Comparison of ENCODE assay signal across 10 cellular contexts in genomic region chr10:1074748-1075358, GRCh38. TPM values are rescaled to one million over a fixed set of nuclear protein-coding genes. Genes with fewer than 3 reads are reported as not detected.
A peak's percentile ranks its signal among the peaks of the same experiment; 100 is the strongest.
DNase-seq lines count a peak whose midpoint lies in the region; ATAC-seq, FAIRE-seq and TF ChIP-seq lines count a peak whose summit lies in the region.
"Had no signal": no experiment of that assay in that cellular context is flagged by ENCODE, and none has a peak within 500 bp of the region (broad histone marks: within the 10 kb centered on the region; RNA-seq: fewer than 3 reads in every experiment).

No MANE protein-coding gene starts in this region.

- H3K27me3 ChIP-seq in endothelial cell of umbilical vein (ENCODE audit: control insufficient read depth in 2 of 2, insufficient read depth in 2 of 2, low read length in 2 of 2) = no peaks in the 10 kb centered on the region

- dilution Hi-C loops in endothelial cell of umbilical vein (cut with MboI; ENCODE audit: extremely low pct_ligation_motif_present, low sequenced_read_pairs) = no loop called here

- H3K4me3 Mint-ChIP-seq in osteocyte (ENCODE audit: unreplicated experiment) = no peak overlapping the region

- H3K9ac ChIP-seq in endothelial cell of umbilical vein (replicated peaks; ENCODE audit: extremely low read depth, insufficient read depth, low read length) = no peak overlapping the region

- no peaks in the 10 kb centered on the region for H3K9me3 Mint-ChIP-seq in osteocyte (ENCODE audit: unreplicated experiment)

- H3K27ac Mint-ChIP-seq in osteocyte (ENCODE audit: unreplicated experiment) = no peak overlapping the region

- no peaks in the 10 kb centered on the region for H3K27me3 Mint-ChIP-seq in osteocyte (ENCODE audit: unreplicated experiment)

- TF ChIP-seq CTCF in NB4 (IDR thresholded peaks at IDR 0.05; ENCODE audit: low read depth, low read length) = no peak
- TF ChIP-seq CTCF in endothelial cell of umbilical vein (IDR thresholded peaks at IDR 0.05; ENCODE audit: extremely low read depth in 1 of 2, insufficient read depth in 1 of 2, low read depth in 1 of 2, low read length in 2 of 2) = peak; percentile 10 to 28
- peak; percentile 25 for TF ChIP-seq CTCF in osteocyte (IDR thresholded peaks at IDR 0.05)

- FAIRE-seq in endothelial cell of umbilical vein (lab: Jason Lieb, UNC) = peak; percentile 50

- H3K9me3 ChIP-seq in endothelial cell of umbilical vein (replicated peaks; ENCODE audit: control insufficient read depth, insufficient read depth, low read length) = no peaks in the 10 kb centered on the region

- ATAC-seq in HG02852 (IDR thresholded peaks at IDR 0.05; ENCODE audit: unreplicated experiment) (no peak), HG03342 (IDR thresholded peaks at IDR 0.05; ENCODE audit: unreplicated experiment) (no peak)

- peak; percentile 36 for DNase-seq in SIG-M5 treated with dmso at 0.1 percent for 504 hours (lab: John Stamatoyannopoulos, UW; ENCODE audit: unreplicated experiment)
- no peak for DNase-seq in SIG-M5 (lab: John Stamatoyannopoulos, UW)
- DNase-seq in NB4 (ENCODE audit: low read depth) = peak; percentile 40
- no peak for DNase-seq in endothelial cell of umbilical vein (ENCODE audit: low read depth, low spot score)
- no peak for DNase-seq in osteocyte (ENCODE audit: extremely low spot score, unreplicated experiment)
- DNase-seq in stimulated activated CD4-positive, alpha-beta T cell treated with anti-CD3 and anti-CD28 coated beads, Interleukin-2, amount 100 ng/mL, for 48 hours = no peak
- DNase-seq: activated naive CD4-positive, alpha-beta T cell treated with Interleukin-2 at 50 U/mL for 16 hours had no signal

- no peaks in the 10 kb centered on the region for H3K4me1 ChIP-seq in endothelial cell of umbilical vein (ENCODE audit: control insufficient read depth, extremely low read depth, insufficient read depth, low read length)

- H3K9me1 ChIP-seq in endothelial cell of umbilical vein (replicated peaks; ENCODE audit: control insufficient read depth, extremely low read depth, insufficient read depth, low read length) = no peaks in the 10 kb centered on the region

- POLR2A ChIA-PET in endothelial cell of umbilical vein (lab: Charles Lee) = no interaction called here

- H3K36me3 ChIP-seq in endothelial cell of umbilical vein (ENCODE audit: control insufficient read depth in 2 of 2, extremely low read depth in 1 of 2, insufficient read depth in 2 of 2, low read length in 2 of 2) = peaks cover 5 to 6% of the 10 kb centered on the region in 2 experiments

- peaks cover 17% of the 10 kb centered on the region for H3K36me3 Mint-ChIP-seq in osteocyte (ENCODE audit: unreplicated experiment)

- intact Hi-C loops in endothelial cell of umbilical vein (cut with micrococcal nuclease) = loop anchor here (2.0 kb wide), 1 partner anchor 26 kb away; the partner anchor contains the start of gene IDI1

- H4K20me1 ChIP-seq in endothelial cell of umbilical vein (replicated peaks; ENCODE audit: control insufficient read depth, extremely low read depth, insufficient read depth, low read length) = no peaks in the 10 kb centered on the region

- H3K4me1 Mint-ChIP-seq in osteocyte (ENCODE audit: unreplicated experiment) = no peaks in the 10 kb centered on the region

- TF ChIP-seq POLR2A in NB4 (IDR thresholded peaks at IDR 0.05; ENCODE audit: extremely low read depth, insufficient read length) (no peak), endothelial cell of umbilical vein (IDR thresholded peaks at IDR 0.05; ENCODE audit: low read depth, low read length) (no peak)

- CTCF ChIA-PET in endothelial cell of umbilical vein (lab: Charles Lee) = interaction anchor here (1.0 to 3.2 kb wide), 5 partner anchors 10 to 143 kb away, joined by 3 to 12 read pairs (median 5); partner anchors contain the start of genes IDI1, LARP4B and WDR37

- no TSS peak for BruUV-seq in endothelial cell of umbilical vein (replicated peaks; lab: Mats Ljungman, UMichigan)

- peaks cover 11% of the 10 kb centered on the region for H3K79me2 ChIP-seq in endothelial cell of umbilical vein (ENCODE audit: control insufficient read depth, insufficient read depth, low read length)

- H3K27ac ChIP-seq in endothelial cell of umbilical vein (ENCODE audit: insufficient read depth, low read depth, low read length) = no peak overlapping the region

- no peak overlapping the region for H3K4me2 ChIP-seq in endothelial cell of umbilical vein (ENCODE audit: insufficient read depth, low read length)

- no peak overlapping the region for H2AFZ ChIP-seq in endothelial cell of umbilical vein (ENCODE audit: low read depth, low read length)

- H3K4me3 ChIP-seq in NB4 (ENCODE audit: low read depth, low read length) (no peak overlapping the region), endothelial cell of umbilical vein (replicated peaks in 1 of 3; ENCODE audit: insufficient read depth in 1 of 3, low read depth in 1 of 3, low read length in 3 of 3) (no peak overlapping the region)

TF ChIP-seq in endothelial cell of umbilical vein, 7 proteins besides CTCF, POLR2A, EP300 and RAD21:
- TF ChIP-seq MYC (IDR thresholded peaks at IDR 0.05; ENCODE audit: low read depth, low read length) (no peak), POLR2AphosphoS5 (IDR thresholded peaks at IDR 0.05; ENCODE audit: insufficient read depth, low read depth, low read length) (no peak), MAX (IDR thresholded peaks at IDR 0.05; ENCODE audit: insufficient read depth, insufficient read length) (no peak), EZH2 (IDR thresholded peaks at IDR 0.05; ENCODE audit: borderline replicate concordance, low read depth, low read length, severe bottlenecking) (no peak), GATA2 (IDR thresholded peaks at IDR 0.05; ENCODE audit: insufficient read depth, insufficient read length, low read depth, low read length) (no peak)

RNA-seq across cellular contexts. Expression of gene WDR37, which starts 18.7 kb away (rescaled TPM):
- total RNA-seq in endothelial cell of umbilical vein (25.5 and 26.4 TPM in 2 replicates), osteocyte (13.6 and 15.3 TPM in 2 replicates)
- polyA plus RNA-seq in endothelial cell of umbilical vein = 19.5 and 21.7 TPM in 2 replicates
- polyA plus RNA-seq in endothelial cell of umbilical vein (2011; cell fraction: cytosol; rRNA removed) = 16.8 and 17.3 TPM in 2 replicates
- 38.3 and 39.8 TPM in 2 replicates for polyA plus RNA-seq in endothelial cell of umbilical vein (2011; cell fraction: nucleus; rRNA removed)
- 17.1 and 18.3 TPM in 2 replicates for polyA plus RNA-seq in endothelial cell of umbilical vein (2012)
- polyA minus RNA-seq in endothelial cell of umbilical vein = 35.7 and 37.4 TPM in 2 replicates
- 5.9 TPM for polyA minus RNA-seq in endothelial cell of umbilical vein (2011; cell fraction: cytosol; rRNA and poly(A)+ RNA removed)
- polyA minus RNA-seq in endothelial cell of umbilical vein (2011; cell fraction: nucleus; rRNA and poly(A)+ RNA removed) = 23.9 and 32.2 TPM in 2 replicates

RNA-seq across cellular contexts. Expression of gene IDI1, which starts 25.9 kb away (rescaled TPM):
- 63.0 and 63.6 TPM in 2 replicates for total RNA-seq in endothelial cell of umbilical vein
- polyA plus RNA-seq in endothelial cell of umbilical vein = 31.4 and 42.2 TPM in 2 replicates
- 38.7 and 43.8 TPM in 2 replicates for polyA plus RNA-seq in endothelial cell of umbilical vein (2011; cell fraction: cytosol; rRNA removed)
- polyA plus RNA-seq in endothelial cell of umbilical vein (2011; cell fraction: nucleus; rRNA removed) = 62.7 and 90.7 TPM in 2 replicates
- polyA plus RNA-seq in endothelial cell of umbilical vein (2012) = 31.1 and 46.6 TPM in 2 replicates
- polyA minus RNA-seq in endothelial cell of umbilical vein = 32.6 and 36.6 TPM in 2 replicates
- polyA minus RNA-seq in endothelial cell of umbilical vein (2011; cell fraction: cytosol; rRNA and poly(A)+ RNA removed) = 25.7 TPM
- 22.4 and 42.2 TPM in 2 replicates for polyA minus RNA-seq in endothelial cell of umbilical vein (2011; cell fraction: nucleus; rRNA and poly(A)+ RNA removed)
- total RNA-seq in osteocyte = 26.0 and 31.7 TPM in 2 replicates

RNA-seq across cellular contexts. Expression of gene IDI2, which starts 49.2 kb away (rescaled TPM):
- not detected in 2 replicates for total RNA-seq in endothelial cell of umbilical vein
- not detected in 2 replicates for polyA plus RNA-seq in endothelial cell of umbilical vein
- polyA plus RNA-seq in endothelial cell of umbilical vein (2011; cell fraction: cytosol; rRNA removed) = not detected in 2 replicates
- not detected in 2 replicates for polyA plus RNA-seq in endothelial cell of umbilical vein (2011; cell fraction: nucleus; rRNA removed)
- not detected in 2 replicates for polyA plus RNA-seq in endothelial cell of umbilical vein (2012)
- not detected in 2 replicates for polyA minus RNA-seq in endothelial cell of umbilical vein
- not detected for polyA minus RNA-seq in endothelial cell of umbilical vein (2011; cell fraction: cytosol; rRNA and poly(A)+ RNA removed)
- not detected in 2 replicates for polyA minus RNA-seq in endothelial cell of umbilical vein (2011; cell fraction: nucleus; rRNA and poly(A)+ RNA removed)
- not detected in 2 replicates for total RNA-seq in osteocyte
- total RNA-seq: urinary bladder had no signal
- polyA plus RNA-seq: urinary bladder had no signal

Comparison
In these comparisons a context has a peak if more than half of its experiments do, and no peak if none do; other contexts are left out.
1. DNase-seq: peak in SIG-M5 treated with dmso at 0.1 percent for 504 hours (single experiment) and NB4 (single experiment); none in SIG-M5 (single experiment), endothelial cell of umbilical vein (single experiment), osteocyte (single experiment) and stimulated activated CD4-positive, alpha-beta T cell treated with anti-CD3 and anti-CD28 coated beads, Interleukin-2, amount 100 ng/mL, for 48 hours (0 of 2).